In the genomic region with DNA sequence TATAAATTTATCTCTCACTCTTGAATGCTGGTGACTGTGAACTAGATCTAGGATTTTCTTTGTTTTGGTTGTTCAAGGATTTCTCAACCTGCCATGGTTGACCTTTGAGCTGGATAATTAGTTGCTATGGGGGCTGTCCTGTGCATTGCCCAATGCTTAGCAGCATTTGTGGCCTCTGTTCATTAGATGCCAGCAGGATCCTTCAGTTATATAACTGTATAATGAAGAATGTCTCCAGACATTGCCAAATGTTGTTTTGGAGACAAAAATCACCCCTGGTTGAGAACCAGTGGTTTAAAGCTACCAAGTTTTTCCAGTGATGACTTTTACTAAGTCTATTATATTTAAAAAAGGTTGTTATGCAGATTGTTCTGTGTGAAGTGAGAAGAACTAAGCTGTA, we compare ENCODE assay signal across 1 cellular context.
A peak's percentile ranks its signal among the peaks of the same experiment; 100 is the strongest.
TF ChIP-seq lines count a peak whose summit lies in the region.

No MANE protein-coding gene starts in this region.

TF ChIP-seq in HepG2, 621 proteins besides CTCF, POLR2A, EP300 and RAD21 (continued from another document and continues in another):
- TF ChIP-seq FOXP1 (IDR thresholded peaks at IDR 0.05), result no peak
- peak; percentile 87 for TF ChIP-seq FOXP1 (CRISPR knock-in tag; IDR thresholded peaks at IDR 0.05)
- TF ChIP-seq NR2F2 (IDR thresholded peaks at IDR 0.05; ENCODE audit: borderline replicate concordance, low read depth), result 0 out of 2 replicates have a peak, but pooled peaks have one; percentile 41
- peak; percentile 80 for TF ChIP-seq KDM6A (CRISPR knock-in tag; IDR thresholded peaks at IDR 0.05; ENCODE audit: low read depth)
- 0 out of 2 replicates have a peak, but pooled peaks have one; percentile 33 for TF ChIP-seq MLX (CRISPR knock-in tag; IDR thresholded peaks at IDR 0.05)
- TF ChIP-seq, protein P1, sequence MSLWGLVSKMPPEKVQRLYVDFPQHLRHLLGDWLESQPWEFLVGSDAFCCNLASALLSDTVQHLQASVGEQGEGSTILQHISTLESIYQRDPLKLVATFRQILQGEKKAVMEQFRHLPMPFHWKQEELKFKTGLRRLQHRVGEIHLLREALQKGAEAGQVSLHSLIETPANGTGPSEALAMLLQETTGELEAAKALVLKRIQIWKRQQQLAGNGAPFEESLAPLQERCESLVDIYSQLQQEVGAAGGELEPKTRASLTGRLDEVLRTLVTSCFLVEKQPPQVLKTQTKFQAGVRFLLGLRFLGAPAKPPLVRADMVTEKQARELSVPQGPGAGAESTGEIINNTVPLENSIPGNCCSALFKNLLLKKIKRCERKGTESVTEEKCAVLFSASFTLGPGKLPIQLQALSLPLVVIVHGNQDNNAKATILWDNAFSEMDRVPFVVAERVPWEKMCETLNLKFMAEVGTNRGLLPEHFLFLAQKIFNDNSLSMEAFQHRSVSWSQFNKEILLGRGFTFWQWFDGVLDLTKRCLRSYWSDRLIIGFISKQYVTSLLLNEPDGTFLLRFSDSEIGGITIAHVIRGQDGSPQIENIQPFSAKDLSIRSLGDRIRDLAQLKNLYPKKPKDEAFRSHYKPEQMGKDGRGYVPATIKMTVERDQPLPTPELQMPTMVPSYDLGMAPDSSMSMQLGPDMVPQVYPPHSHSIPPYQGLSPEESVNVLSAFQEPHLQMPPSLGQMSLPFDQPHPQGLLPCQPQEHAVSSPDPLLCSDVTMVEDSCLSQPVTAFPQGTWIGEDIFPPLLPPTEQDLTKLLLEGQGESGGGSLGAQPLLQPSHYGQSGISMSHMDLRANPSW (CRISPR knock-in tag; IDR thresholded peaks at IDR 0.05; ENCODE audit: borderline replicate concordance), result no peak
- peak; percentile 90 for TF ChIP-seq HDAC2 (CRISPR knock-in tag; IDR thresholded peaks at IDR 0.05)
- TF ChIP-seq SP140L (CRISPR knock-in tag; IDR thresholded peaks at IDR 0.05; ENCODE audit: borderline replicate concordance), result peak; percentile 92; the same call in 1 of the 2 replicates
- no peak for TF ChIP-seq ZNF746 (CRISPR knock-in tag; IDR thresholded peaks at IDR 0.05)
- peak; percentile 73; the same call in 1 of the 2 replicates for TF ChIP-seq ZNF792 (CRISPR knock-in tag; IDR thresholded peaks at IDR 0.05)
- peak; percentile 100 for TF ChIP-seq MIXL1 (CRISPR knock-in tag; IDR thresholded peaks at IDR 0.05)
- TF ChIP-seq PLRG1 (conservative IDR thresholded peaks at IDR 0.05), result no peak
- TF ChIP-seq, protein P2, sequence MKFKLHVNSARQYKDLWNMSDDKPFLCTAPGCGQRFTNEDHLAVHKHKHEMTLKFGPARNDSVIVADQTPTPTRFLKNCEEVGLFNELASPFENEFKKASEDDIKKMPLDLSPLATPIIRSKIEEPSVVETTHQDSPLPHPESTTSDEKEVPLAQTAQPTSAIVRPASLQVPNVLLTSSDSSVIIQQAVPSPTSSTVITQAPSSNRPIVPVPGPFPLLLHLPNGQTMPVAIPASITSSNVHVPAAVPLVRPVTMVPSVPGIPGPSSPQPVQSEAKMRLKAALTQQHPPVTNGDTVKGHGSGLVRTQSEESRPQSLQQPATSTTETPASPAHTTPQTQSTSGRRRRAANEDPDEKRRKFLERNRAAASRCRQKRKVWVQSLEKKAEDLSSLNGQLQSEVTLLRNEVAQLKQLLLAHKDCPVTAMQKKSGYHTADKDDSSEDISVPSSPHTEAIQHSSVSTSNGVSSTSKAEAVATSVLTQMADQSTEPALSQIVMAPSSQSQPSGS (CRISPR knock-in tag; IDR thresholded peaks at IDR 0.05), result peak; percentile 77; the same call in 1 of the 2 replicates
- TF ChIP-seq MAFF (IDR thresholded peaks at IDR 0.05; ENCODE audit: low read depth, low read length), result no peak
- TF ChIP-seq SMAD3 (CRISPR knock-in tag; IDR thresholded peaks at IDR 0.05), result peak; percentile 67; the same call in 1 of the 2 replicates
- TF ChIP-seq LCORL (IDR thresholded peaks at IDR 0.05), result no peak
- TF ChIP-seq LCORL (CRISPR knock-in tag; IDR thresholded peaks at IDR 0.05), result peak; percentile 47; the same call in 1 of the 2 replicates
- TF ChIP-seq ONECUT2 (CRISPR knock-in tag; IDR thresholded peaks at IDR 0.05), result no peak
- TF ChIP-seq BORCS8-MEF2B (CRISPR knock-in tag; IDR thresholded peaks at IDR 0.05), result no peak
- no peak for TF ChIP-seq MTA3 (CRISPR knock-in tag; IDR thresholded peaks at IDR 0.05)
- TF ChIP-seq ZNF878 (CRISPR knock-in tag; IDR thresholded peaks at IDR 0.05), result no peak
- TF ChIP-seq ZNF407 (CRISPR knock-in tag; IDR thresholded peaks at IDR 0.05; ENCODE audit: not compliant biosample characterization), result no peak
- peak; percentile 68 for TF ChIP-seq THAP11 (CRISPR knock-in tag; IDR thresholded peaks at IDR 0.05)
- TF ChIP-seq ZNF558 (CRISPR knock-in tag; IDR thresholded peaks at IDR 0.05; ENCODE audit: borderline replicate concordance), result peak; percentile 43; the same call in 1 of the 2 replicates
- TF ChIP-seq ZNF263 (CRISPR knock-in tag; IDR thresholded peaks at IDR 0.05), result no peak
- peak; percentile 88 for TF ChIP-seq PPARG (CRISPR knock-in tag; conservative IDR thresholded peaks at IDR 0.05)
- TF ChIP-seq HHEX (CRISPR knock-in tag; IDR thresholded peaks at IDR 0.05), result peak; percentile 66
- peak; percentile 63; the same call in 1 of the 2 replicates for TF ChIP-seq PHF21A (CRISPR knock-in tag; IDR thresholded peaks at IDR 0.05)
- TF ChIP-seq SP5 (CRISPR knock-in tag; IDR thresholded peaks at IDR 0.05; ENCODE audit: borderline replicate concordance, low read depth), result no peak
- TF ChIP-seq ZNF292 (CRISPR knock-in tag; IDR thresholded peaks at IDR 0.05; ENCODE audit: borderline replicate concordance, low read depth), result 0 out of 2 replicates have a peak, but pooled peaks have one; percentile 23
- peak; percentile 99 for TF ChIP-seq HNF4G (IDR thresholded peaks at IDR 0.05; ENCODE audit: borderline replicate concordance, low read depth, low read length)
- peak; percentile 95 for TF ChIP-seq HNF4G (CRISPR knock-in tag; IDR thresholded peaks at IDR 0.05; ENCODE audit: borderline replicate concordance, low read depth)
- TF ChIP-seq DPF2 (CRISPR knock-in tag; IDR thresholded peaks at IDR 0.05; ENCODE audit: borderline replicate concordance, low read depth), result peak; percentile 55; the same call in 1 of the 2 replicates
- TF ChIP-seq ZNF781 (CRISPR knock-in tag; IDR thresholded peaks at IDR 0.05; ENCODE audit: borderline replicate concordance, not compliant biosample characterization), result peak; percentile 45
- peak; percentile 19; the same call in 1 of the 2 replicates for TF ChIP-seq NFYC (CRISPR knock-in tag; IDR thresholded peaks at IDR 0.05)
- 0 out of 2 replicates have a peak, but pooled peaks have one; percentile 17 for TF ChIP-seq GFI1 (CRISPR knock-in tag; IDR thresholded peaks at IDR 0.05; ENCODE audit: borderline replicate concordance)
- TF ChIP-seq BHLHE40 (IDR thresholded peaks at IDR 0.05; ENCODE audit: low read length), result peak; percentile 38; the same call in 1 of the 2 replicates
- TF ChIP-seq KDM3A (CRISPR knock-in tag; IDR thresholded peaks at IDR 0.05; ENCODE audit: low read depth), result peak; percentile 94; the same call in 1 of the 2 replicates
- peak; percentile 52; the same call in 1 of the 2 replicates for TF ChIP-seq YEATS2 (CRISPR knock-in tag; IDR thresholded peaks at IDR 0.05; ENCODE audit: borderline replicate concordance)
- TF ChIP-seq ZNF580 (CRISPR knock-in tag; IDR thresholded peaks at IDR 0.05; ENCODE audit: borderline replicate concordance, low read depth), result no peak; the same call in 1 of the 2 replicates
- TF ChIP-seq, protein P3, sequence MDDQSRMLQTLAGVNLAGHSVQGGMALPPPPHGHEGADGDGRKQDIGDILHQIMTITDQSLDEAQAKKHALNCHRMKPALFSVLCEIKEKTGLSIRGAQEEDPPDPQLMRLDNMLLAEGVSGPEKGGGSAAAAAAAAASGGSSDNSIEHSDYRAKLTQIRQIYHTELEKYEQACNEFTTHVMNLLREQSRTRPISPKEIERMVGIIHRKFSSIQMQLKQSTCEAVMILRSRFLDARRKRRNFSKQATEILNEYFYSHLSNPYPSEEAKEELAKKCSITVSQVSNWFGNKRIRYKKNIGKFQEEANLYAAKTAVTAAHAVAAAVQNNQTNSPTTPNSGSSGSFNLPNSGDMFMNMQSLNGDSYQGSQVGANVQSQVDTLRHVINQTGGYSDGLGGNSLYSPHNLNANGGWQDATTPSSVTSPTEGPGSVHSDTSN (CRISPR knock-in tag; IDR thresholded peaks at IDR 0.05; ENCODE audit: borderline replicate concordance), result no peak
- TF ChIP-seq TARDBP (CRISPR knock-in tag; IDR thresholded peaks at IDR 0.05), result peak; percentile 90
- no peak for TF ChIP-seq WIZ (CRISPR knock-in tag; IDR thresholded peaks at IDR 0.05)
- peak; percentile 95 for TF ChIP-seq NCOR1 (IDR thresholded peaks at IDR 0.05; ENCODE audit: borderline replicate concordance, low read length)
- TF ChIP-seq REST (IDR thresholded peaks at IDR 0.05; ENCODE audit: borderline replicate concordance in 1 of 2, low read depth in 1 of 2, low read length in 2 of 2), result 0 out of 4 replicates have a peak, but pooled peaks of 1 of the 2 experiments have one; percentile 47
- TF ChIP-seq KDM1A (CRISPR knock-in tag; IDR thresholded peaks at IDR 0.05), result no peak
- TF ChIP-seq TOE1 (CRISPR knock-in tag; IDR thresholded peaks at IDR 0.05), result 0 out of 2 replicates have a peak, but pooled peaks have one; percentile 62
